Comparison of ENCODE assay signal across 20 cellular contexts in genomic region chr2:46711156-46711555, GRCh38.
"Had no signal": no experiment of that assay in that cellular context is flagged by ENCODE, and none has a peak within 500 bp of the region (broad histone marks: within the 10 kb centered on the region; RNA-seq: fewer than 3 reads in every experiment).

No MANE protein-coding gene starts in this region.

- DNase-seq: activated B cell treated with CpG ODN at 0.5 μM for 24 hours; activated CD4-positive, alpha-beta memory T cell treated with anti-CD3 and anti-CD28 coated beads, Interleukin-2, amount 10 ng/mL, durations not matched to agents 7 days and 5 days; activated CD4-positive, alpha-beta T cell treated with anti-CD3 and anti-CD28 coated beads for 48 hours; activated T-cell treated with anti-CD3 and anti-CD28 coated beads for 4 hours; heart left ventricle; islet precursor cell; left cardiac atrium; nephron progenitor cell; right cardiac atrium; stimulated activated CD4-positive, alpha-beta T cell treated with anti-CD3 and anti-CD28 coated beads, Interleukin-4, amount 100 ng/mL, for 24 hours; substantia nigra; SW 1271; T-helper 17 cell; thyroid gland; upper lobe of right lung had no signal

- H3K4me3 ChIP-seq: coronary artery, heart left ventricle, thyroid gland, upper lobe of right lung had no signal

- H3K9ac ChIP-seq: parathyroid adenoma had no signal

- ATAC-seq: activated naive CD4-positive, alpha-beta T cell treated with anti-CD3 and anti-CD28 coated beads, Interleukin-2, amount 50 U/mL, for 72 hours; heart left ventricle; left cardiac atrium; right cardiac atrium; T-helper 17 cell; upper lobe of right lung had no signal

- H3K4me3 Mint-ChIP-seq: activated B cell treated with CpG ODN at 0.5 μM for 24 hours; activated CD4-positive, alpha-beta memory T cell treated with anti-CD3 and anti-CD28 coated beads, Interleukin-2, amount 10 ng/mL, durations not matched to agents 7 days and 5 days; nephron progenitor cell; stimulated activated naive CD8-positive, alpha-beta T cell treated with anti-CD3 and anti-CD28 coated beads, Interleukin-15, Interleukin-2, amounts not matched to agents 100 ng/mL and 50 ng/mL, for 24 hours; T-helper 17 cell had no signal

- H3K9me3 ChIP-seq: thyroid gland had no signal

- H3K36me3 ChIP-seq: heart left ventricle, thyroid gland, upper lobe of right lung had no signal

- H3K4me1 Mint-ChIP-seq: activated CD4-positive, alpha-beta memory T cell treated with anti-CD3 and anti-CD28 coated beads, Interleukin-2, amount 10 ng/mL, durations not matched to agents 7 days and 5 days had no signal

- H3K27me3 Mint-ChIP-seq: activated B cell treated with CpG ODN at 0.5 μM for 24 hours; activated CD4-positive, alpha-beta memory T cell treated with anti-CD3 and anti-CD28 coated beads, Interleukin-2, amount 10 ng/mL, durations not matched to agents 7 days and 5 days; stimulated activated naive CD8-positive, alpha-beta T cell treated with anti-CD3 and anti-CD28 coated beads, Interleukin-15, Interleukin-2, amounts not matched to agents 100 ng/mL and 50 ng/mL, for 24 hours; T-helper 17 cell had no signal

- H3K27ac Mint-ChIP-seq: activated B cell treated with CpG ODN at 0.5 μM for 24 hours; activated CD4-positive, alpha-beta memory T cell treated with anti-CD3 and anti-CD28 coated beads, Interleukin-2, amount 10 ng/mL, durations not matched to agents 7 days and 5 days; activated naive CD4-positive, alpha-beta T cell treated with anti-CD3 and anti-CD28 coated beads, Interleukin-2, amount 50 U/mL, for 72 hours; nephron progenitor cell; stimulated activated naive CD8-positive, alpha-beta T cell treated with anti-CD3 and anti-CD28 coated beads, Interleukin-15, Interleukin-2, amounts not matched to agents 100 ng/mL and 50 ng/mL, for 24 hours; T-helper 17 cell had no signal

- H3K27me3 ChIP-seq: heart left ventricle, thyroid gland, upper lobe of right lung had no signal

- H3K27ac ChIP-seq: coronary artery, heart left ventricle, parathyroid adenoma, thyroid gland, upper lobe of right lung had no signal

- H2AFZ ChIP-seq: parathyroid adenoma had no signal

- FAIRE-seq: bronchial epithelial cell had no signal
